7 cellular contexts compared by ENCODE assay signal in genomic region chr1:185674201-185674600, GRCh38. TPM values are rescaled to one million over a fixed set of nuclear protein-coding genes. Genes with fewer than 3 reads are reported as not detected.
A peak's percentile ranks its signal among the peaks of the same experiment; 100 is the strongest.
DNase-seq lines count a peak whose midpoint lies in the region; ATAC-seq and TF ChIP-seq lines count a peak whose summit lies in the region.

No MANE protein-coding gene starts in this region.

- no peaks in the 10 kb centered on the region for H3K9me3 ChIP-seq in parathyroid adenoma (ENCODE audit: control insufficient read depth, low read length)
- H3K9me3 ChIP-seq in esophagus muscularis mucosa, result no peaks in the 10 kb centered on the region
- no peaks in the 10 kb centered on the region for H3K9me3 ChIP-seq in HAP-1

- intact Hi-C loops in esophagus muscularis mucosa (cut with DNase I), result loop anchor here (10.0 kb wide), 1 partner anchor 359 kb away; the partner anchor contains the start of gene IVNS1ABP

- ATAC-seq in GM19035 (IDR thresholded peaks at IDR 0.05; ENCODE audit: unreplicated experiment) (peak; percentile 64), HG03025 (IDR thresholded peaks at IDR 0.05; ENCODE audit: low FRiP score, unreplicated experiment) (peak; percentile 69)
- ATAC-seq in activated CD8-positive, alpha-beta T cell treated with anti-CD3 and anti-CD28 coated beads, Interleukin-2, amount 10 ng/mL, durations not matched to agents 7 days and 5 days, result peak; percentile 81

- H3K36me3 ChIP-seq in parathyroid adenoma (ENCODE audit: control insufficient read depth, insufficient read depth, low read length) (no peaks in the 10 kb centered on the region), esophagus muscularis mucosa (no peaks in the 10 kb centered on the region), HAP-1 (replicated peaks) (no peaks in the 10 kb centered on the region)

- H2AFZ ChIP-seq in parathyroid adenoma, result no peak overlapping the region

- TF ChIP-seq EP300 in esophagus muscularis mucosa (IDR thresholded peaks at IDR 0.05), result no peak

- H3K4me3 Mint-ChIP-seq in activated CD8-positive, alpha-beta T cell treated with anti-CD3 and anti-CD28 coated beads, Interleukin-2, amount 10 ng/mL, durations not matched to agents 7 days and 5 days, result peak overlapping the region; percentile 17

- peaks cover 3% of the 10 kb centered on the region for H3K9me3 Mint-ChIP-seq in activated CD8-positive, alpha-beta T cell treated with anti-CD3 and anti-CD28 coated beads, Interleukin-2, amount 10 ng/mL, durations not matched to agents 7 days and 5 days (ENCODE audit: insufficient read depth)

- H3K9ac ChIP-seq in parathyroid adenoma, result no peak overlapping the region

- peaks cover 18% of the 10 kb centered on the region for H3K36me3 Mint-ChIP-seq in activated CD8-positive, alpha-beta T cell treated with anti-CD3 and anti-CD28 coated beads, Interleukin-2, amount 10 ng/mL, durations not matched to agents 7 days and 5 days (ENCODE audit: low read depth)

- in situ Hi-C loops in HAP-1 (cut with MboI; ENCODE audit: low sequenced_read_pairs), result loop anchor here (25.0 kb wide), 1 partner anchor 362 kb away; the partner anchor contains the start of gene IVNS1ABP

- peaks cover 51% of the 10 kb centered on the region for H3K4me1 Mint-ChIP-seq in activated CD8-positive, alpha-beta T cell treated with anti-CD3 and anti-CD28 coated beads, Interleukin-2, amount 10 ng/mL, durations not matched to agents 7 days and 5 days (ENCODE audit: low read depth)

- peak overlapping the region; percentile 54 for H3K27ac ChIP-seq in parathyroid adenoma
- H3K27ac ChIP-seq in esophagus muscularis mucosa (replicated peaks in 1 of 4), result no peak overlapping the region

- no peak for TF ChIP-seq POLR2A in esophagus muscularis mucosa (IDR thresholded peaks at IDR 0.05; ENCODE audit: low read depth)

- H3K27me3 ChIP-seq in parathyroid adenoma (ENCODE audit: control insufficient read depth, insufficient read depth, low read length) (no peaks in the 10 kb centered on the region), esophagus muscularis mucosa (no peaks in the 10 kb centered on the region), HAP-1 (ENCODE audit: low read depth) (no peaks in the 10 kb centered on the region)

- no peak for TF ChIP-seq CTCF in parathyroid adenoma (IDR thresholded peaks at IDR 0.05)
- TF ChIP-seq CTCF in esophagus muscularis mucosa (IDR thresholded peaks at IDR 0.05), result no peak

- 51% methylated on average over 5 of the region's 5 CpGs for WGBS in esophagus muscularis mucosa

- H3K27ac Mint-ChIP-seq in activated CD8-positive, alpha-beta T cell treated with anti-CD3 and anti-CD28 coated beads, Interleukin-2, amount 10 ng/mL, durations not matched to agents 7 days and 5 days, result peak overlapping the region; percentile 60

- POLR2A ChIA-PET in activated CD8-positive, alpha-beta T cell treated with anti-CD3 and anti-CD28 coated beads, Interleukin-2, amount 10 ng/mL, durations not matched to agents 7 days and 5 days (lab: Charles Lee), result interaction anchor here (0.9 to 1.7 kb wide), 3 partner anchors 357 to 361 kb away, joined by 3 to 12 read pairs (median 4); partner anchors contain the start of gene IVNS1ABP

- H3K27me3 Mint-ChIP-seq in activated CD8-positive, alpha-beta T cell treated with anti-CD3 and anti-CD28 coated beads, Interleukin-2, amount 10 ng/mL, durations not matched to agents 7 days and 5 days (ENCODE audit: low read depth), result no peaks in the 10 kb centered on the region

- no peak overlapping the region for H3K4me2 ChIP-seq in parathyroid adenoma (ENCODE audit: low read length)

- H3K79me2 ChIP-seq in parathyroid adenoma, result no peaks in the 10 kb centered on the region

- no peak overlapping the region for H3K4me3 ChIP-seq in parathyroid adenoma (ENCODE audit: low read depth, low read length)
- H3K4me3 ChIP-seq in esophagus muscularis mucosa, result no peak overlapping the region
- H3K4me3 ChIP-seq in HAP-1, result no peak overlapping the region

- H3K4me1 ChIP-seq in parathyroid adenoma (no peaks in the 10 kb centered on the region), esophagus muscularis mucosa (peaks cover 0 to 13% (median 2%) of the 10 kb centered on the region in 4 donors), HAP-1 (no peaks in the 10 kb centered on the region)

- CTCF ChIA-PET in activated CD8-positive, alpha-beta T cell treated with anti-CD3 and anti-CD28 coated beads, Interleukin-2, amount 10 ng/mL, durations not matched to agents 7 days and 5 days (lab: Charles Lee), result interaction anchor here (0.9 to 1.3 kb wide), 4 partner anchors 22 to 357 kb away, joined by 4 to 7 read pairs (median 4); partner anchors contain the start of gene IVNS1ABP

- peak; percentile 33 for DNase-seq in activated CD8-positive, alpha-beta T cell treated with anti-CD3 and anti-CD28 coated beads, Interleukin-2, amount 10 ng/mL, durations not matched to agents 7 days and 5 days
- no peak for DNase-seq in NCI-H82 treated with DMSO at 0.1 percent for 48 hours (lab: John Stamatoyannopoulos, UW; ENCODE audit: unreplicated experiment)
- no peak for DNase-seq in esophagus muscularis mucosa (ENCODE audit: extremely low spot score)
- no peak for DNase-seq in HAP-1 (ENCODE audit: low spot score in 2 of 2)

RNA-seq across cellular contexts. Expression of gene HMCN1, which starts 60.0 kb away (rescaled TPM):
- total RNA-seq in activated CD8-positive, alpha-beta T cell treated with anti-CD3 and anti-CD28 coated beads, Interleukin-2, amount 10 ng/mL, durations not matched to agents 7 days and 5 days, result under 1 TPM; 0.05 to 0.18 TPM
- total RNA-seq in esophagus muscularis mucosa, result 10 to 100 TPM; 53.0 to 87.9 (median 76.8) TPM

Comparison
In these comparisons a context has a peak if more than half of its experiments do, and no peak if none do; other contexts are left out.
1. RNA of gene HMCN1, which starts 60.0 kb away (total RNA-seq): 53.0 to 87.9 TPM in esophagus muscularis mucosa; 0.05 to 0.18 TPM in activated CD8-positive, alpha-beta T cell treated with anti-CD3 and anti-CD28 coated beads, Interleukin-2, amount 10 ng/mL, durations not matched to agents 7 days and 5 days; every median in the first group is over 10 times any median in the second.
2. Peak in every context shown above with its lines, with median percentiles within 50 percentile points of each other: ATAC-seq.